In genomic region chr4:142703694-142704309, GRCh38 we compare ENCODE assay signal across 17 cellular contexts.
DNase-seq lines count a peak whose midpoint lies in the region; ATAC-seq, FAIRE-seq and TF ChIP-seq lines count a peak whose summit lies in the region.
"Had no signal": no experiment of that assay in that cellular context is flagged by ENCODE, and none has a peak within 500 bp of the region (broad histone marks: within the 10 kb centered on the region; RNA-seq: fewer than 3 reads in every experiment).

No MANE protein-coding gene starts in this region.

- intact Hi-C loops in activated CD4-positive, alpha-beta T cell treated with anti-CD3 and anti-CD28 coated beads for 36 hours (cut with DNase I, micrococcal nuclease) = loop anchor here in 1 of 2 experiments (5.0 kb wide), 1 partner anchor 137 kb away; no protein-coding TSS in a partner anchor
- intact Hi-C loops in endothelial cell of umbilical vein (cut with micrococcal nuclease) = no loop called here

- peaks cover 18% of the 10 kb centered on the region for H3K36me3 Mint-ChIP-seq in activated CD4-positive, alpha-beta T cell treated with anti-CD3 and anti-CD28 coated beads for 36 hours (ENCODE audit: low read depth)

- H3K9me3 ChIP-seq in endothelial cell of umbilical vein (replicated peaks; ENCODE audit: control insufficient read depth, insufficient read depth, low read length) = no peaks in the 10 kb centered on the region
- H3K9me3 ChIP-seq: adrenal gland, SJSA1 had no signal

- H3K27me3 ChIP-seq in endothelial cell of umbilical vein (ENCODE audit: control insufficient read depth in 2 of 2, insufficient read depth in 2 of 2, low read length in 2 of 2) (peaks cover 0 to 4% of the 10 kb centered on the region in 2 experiments), mesendoderm (ENCODE audit: insufficient read depth, low read length, poor library complexity) (no peaks in the 10 kb centered on the region)
- H3K27me3 ChIP-seq: adrenal gland, SJSA1, tibial nerve had no signal

- H4K5ac ChIP-seq in mesendoderm (ENCODE audit: low read length) = no peak overlapping the region

- no peak overlapping the region for H3K23ac ChIP-seq in mesendoderm (ENCODE audit: low read length)

- H3K9ac ChIP-seq in endothelial cell of umbilical vein (replicated peaks; ENCODE audit: extremely low read depth, insufficient read depth, low read length) (no peak overlapping the region), mesendoderm (ENCODE audit: low read length) (no peak overlapping the region)

- no peaks in the 10 kb centered on the region for H3K9me1 ChIP-seq in endothelial cell of umbilical vein (replicated peaks; ENCODE audit: control insufficient read depth, extremely low read depth, insufficient read depth, low read length)

- H3K79me2 ChIP-seq in endothelial cell of umbilical vein (ENCODE audit: control insufficient read depth, insufficient read depth, low read length) = no peaks in the 10 kb centered on the region
- no peaks in the 10 kb centered on the region for H3K79me2 ChIP-seq in mesendoderm (ENCODE audit: control insufficient read depth, insufficient read depth, low read length)

- no peak for TF ChIP-seq CTCF in endothelial cell of umbilical vein (IDR thresholded peaks at IDR 0.05; ENCODE audit: extremely low read depth in 1 of 2, insufficient read depth in 1 of 2, low read depth in 1 of 2, low read length in 2 of 2)

- H4K8ac ChIP-seq in mesendoderm (ENCODE audit: low read depth, low read length) = no peak overlapping the region

- POLR2A ChIA-PET in activated CD4-positive, alpha-beta T cell treated with anti-CD3 and anti-CD28 coated beads for 36 hours (lab: Charles Lee) = no interaction called here
- POLR2A ChIA-PET in endothelial cell of umbilical vein (lab: Charles Lee) = no interaction called here

- no peak overlapping the region for H3K27ac Mint-ChIP-seq in activated CD4-positive, alpha-beta T cell treated with anti-CD3 and anti-CD28 coated beads for 36 hours

- peaks cover 32% of the 10 kb centered on the region for H3K4me1 Mint-ChIP-seq in activated CD4-positive, alpha-beta T cell treated with anti-CD3 and anti-CD28 coated beads for 36 hours

- H3K4me2 ChIP-seq in endothelial cell of umbilical vein (ENCODE audit: insufficient read depth, low read length) = no peak overlapping the region
- no peak overlapping the region for H3K4me2 ChIP-seq in mesendoderm (ENCODE audit: low read length)

- TF ChIP-seq POLR2A in endothelial cell of umbilical vein (IDR thresholded peaks at IDR 0.05; ENCODE audit: low read depth, low read length) = no peak

- H3K36me3 ChIP-seq in endothelial cell of umbilical vein (ENCODE audit: control insufficient read depth in 2 of 2, extremely low read depth in 1 of 2, insufficient read depth in 2 of 2, low read length in 2 of 2) = no peaks in the 10 kb centered on the region
- H3K36me3 ChIP-seq in mesendoderm (ENCODE audit: control insufficient read depth, insufficient read depth, low read length) = no peaks in the 10 kb centered on the region
- H3K36me3 ChIP-seq: adrenal gland, SJSA1, tibial nerve had no signal

- H2BK5ac ChIP-seq in mesendoderm (ENCODE audit: low read length) = no peak overlapping the region

- H2BK15ac ChIP-seq in mesendoderm (replicated peaks; ENCODE audit: low read depth) = no peak overlapping the region

- no peak for FAIRE-seq in endothelial cell of umbilical vein (lab: Jason Lieb, UNC)
- FAIRE-seq: endometrium had no signal

- H3K4me3 Mint-ChIP-seq in activated CD4-positive, alpha-beta T cell treated with anti-CD3 and anti-CD28 coated beads for 36 hours = no peak overlapping the region

- H3K9me3 Mint-ChIP-seq in activated CD4-positive, alpha-beta T cell treated with anti-CD3 and anti-CD28 coated beads for 36 hours (ENCODE audit: low read depth) = peaks cover 9% of the 10 kb centered on the region

- H3K4me1 ChIP-seq in endothelial cell of umbilical vein (ENCODE audit: control insufficient read depth, extremely low read depth, insufficient read depth, low read length) (no peaks in the 10 kb centered on the region), mesendoderm (ENCODE audit: control insufficient read depth, low read depth, low read length) (no peaks in the 10 kb centered on the region)
- H3K4me1 ChIP-seq: adrenal gland, SJSA1, tibial nerve had no signal

- BruUV-seq in endothelial cell of umbilical vein (replicated peaks; lab: Mats Ljungman, UMichigan) = no TSS peak

- dilution Hi-C loops in endothelial cell of umbilical vein (cut with MboI; ENCODE audit: extremely low pct_ligation_motif_present, low sequenced_read_pairs) = no loop called here

- no peaks in the 10 kb centered on the region for H3K27me3 Mint-ChIP-seq in activated CD4-positive, alpha-beta T cell treated with anti-CD3 and anti-CD28 coated beads for 36 hours

- WGBS in mesendoderm (ENCODE audit: extremely low coverage, insufficient coverage, low lambda C conversion rate) = no CpG with 5 or more reads among the region's 4 CpGs

- H3K18ac ChIP-seq in mesendoderm (ENCODE audit: low read length) = no peak overlapping the region

- H3K4ac ChIP-seq in mesendoderm (ENCODE audit: low read depth, low read length) = no peak overlapping the region

- H3K4me3 ChIP-seq in endothelial cell of umbilical vein (replicated peaks in 1 of 3; ENCODE audit: insufficient read depth in 1 of 3, low read depth in 1 of 3, low read length in 3 of 3) (no peak overlapping the region), mesendoderm (ENCODE audit: low read length) (no peak overlapping the region)
- H3K4me3 ChIP-seq: adrenal gland, SJSA1, tibial nerve had no signal

- ATAC-seq in activated CD4-positive, alpha-beta T cell treated with anti-CD3 and anti-CD28 coated beads for 36 hours = peak; percentile 40
- no peak for ATAC-seq in HG02763 (IDR thresholded peaks at IDR 0.05; ENCODE audit: unreplicated experiment)
- ATAC-seq: left colon had no signal

- H2AK5ac ChIP-seq in mesendoderm (ENCODE audit: low read length) = no peak overlapping the region

- H2BK120ac ChIP-seq in mesendoderm (ENCODE audit: low read depth, low read length) = no peak overlapping the region

- DNase-seq in activated CD4-positive, alpha-beta T cell treated with anti-CD3 and anti-CD28 coated beads for 36 hours = peak; percentile 34
- DNase-seq in activated CD4-positive, alpha-beta T cell treated with anti-CD3 and anti-CD28 coated beads, Interleukin-2, amount 50 U/mL, for 1 hour = no peak
- DNase-seq in GDM1 (lab: John Stamatoyannopoulos, UW) = peak; percentile 82
- peak; percentile 13 for DNase-seq in T-helper 9 cell
- DNase-seq in endothelial cell of umbilical vein (ENCODE audit: low read depth, low spot score) = peak; percentile 17
- no peak for DNase-seq in germinal center (ENCODE audit: low spot score)
- no peak for DNase-seq in mesendoderm
- DNase-seq: adrenal gland; cerebellar nuclear complex; left colon; NCI-H526; stimulated activated CD4-positive, alpha-beta T cell treated with anti-CD3 and anti-CD28 coated beads, Interleukin-4, amount 100 ng/mL, for 1 hour had no signal

- no peaks in the 10 kb centered on the region for H4K20me1 ChIP-seq in endothelial cell of umbilical vein (replicated peaks; ENCODE audit: control insufficient read depth, extremely low read depth, insufficient read depth, low read length)

- H3K27ac ChIP-seq in endothelial cell of umbilical vein (ENCODE audit: insufficient read depth, low read depth, low read length) = no peak overlapping the region
- H3K27ac ChIP-seq in mesendoderm (ENCODE audit: low read depth, low read length) = no peak overlapping the region
- H3K27ac ChIP-seq: 22Rv1, adrenal gland, SJSA1, tibial nerve had no signal

- H2AFZ ChIP-seq in endothelial cell of umbilical vein (ENCODE audit: low read depth, low read length) = no peak overlapping the region

- CTCF ChIA-PET in activated CD4-positive, alpha-beta T cell treated with anti-CD3 and anti-CD28 coated beads for 36 hours (lab: Charles Lee) = interaction anchor here (0.8 to 1.4 kb wide), 4 partner anchors 10 to 577 kb away, joined by 3 to 8 read pairs (median 5); no protein-coding TSS in a partner anchor
- CTCF ChIA-PET in endothelial cell of umbilical vein (lab: Charles Lee) = interaction anchor here (1.2 kb wide), 1 partner anchor 16 kb away, joined by 4 read pairs; no protein-coding TSS in a partner anchor

- no peak overlapping the region for H3K56ac ChIP-seq in mesendoderm (ENCODE audit: low read length)

- no peaks in the 10 kb centered on the region for H3K79me1 ChIP-seq in mesendoderm (ENCODE audit: low read length)

TF ChIP-seq in endothelial cell of umbilical vein, 7 proteins besides CTCF, POLR2A, EP300 and RAD21:
- no peak for TF ChIP-seq FOS (IDR thresholded peaks at IDR 0.05; ENCODE audit: borderline replicate concordance, insufficient read depth, low read length)

Comparison
In these comparisons a context has a peak if more than half of its experiments do, and no peak if none do; other contexts are left out.
1. DNase-seq: peak in activated CD4-positive, alpha-beta T cell treated with anti-CD3 and anti-CD28 coated beads for 36 hours (single experiment), GDM1 (single experiment), T-helper 9 cell (single experiment) and endothelial cell of umbilical vein (single experiment); none in activated CD4-positive, alpha-beta T cell treated with anti-CD3 and anti-CD28 coated beads, Interleukin-2, amount 50 U/mL, for 1 hour (single experiment), germinal center (single experiment) and mesendoderm (single experiment).